9 cellular contexts compared by ENCODE assay signal in the genomic region with DNA sequence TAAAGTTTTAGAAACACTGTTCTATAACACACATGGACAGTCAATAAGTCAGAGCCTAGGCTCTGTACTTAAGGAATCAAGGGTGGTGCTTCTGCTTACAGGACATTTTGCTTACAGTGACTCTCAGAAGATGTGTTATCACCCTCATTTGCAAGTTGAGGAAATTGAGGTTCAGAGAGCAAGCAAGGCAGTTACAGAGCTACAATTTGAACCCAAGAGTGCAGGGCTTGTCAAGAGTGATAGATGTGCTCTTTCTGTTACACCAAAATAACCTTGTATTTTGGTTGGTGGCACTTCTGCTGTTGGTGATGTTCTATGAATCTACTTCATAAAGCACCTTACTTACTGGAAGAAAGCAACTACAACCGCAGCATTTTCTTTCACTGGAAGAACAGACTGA.
DNase-seq lines count a peak whose midpoint lies in the region; ATAC-seq, FAIRE-seq and TF ChIP-seq lines count a peak whose summit lies in the region.
"Had no signal": no experiment of that assay in that cellular context is flagged by ENCODE, and none has a peak within 500 bp of the region (broad histone marks: within the 10 kb centered on the region; RNA-seq: fewer than 3 reads in every experiment).

No MANE protein-coding gene starts in this region.

- ATAC-seq in PC-3 (no peak), HG02759 (IDR thresholded peaks at IDR 0.05; ENCODE audit: unreplicated experiment) (no peak)

- CTCF ChIA-PET in PC-3 (lab: Charles Lee), result no interaction called here

- TF ChIP-seq POLR2A in GM12892 (IDR thresholded peaks at IDR 0.05; ENCODE audit: low read depth, low read length), result no peak

- intact Hi-C loops in PC-3 (cut with micrococcal nuclease), result loop anchor here (1.0 kb wide), 2 partner anchors 53 to 84 kb away; no protein-coding TSS in a partner anchor

- H3K4me2 ChIP-seq in PC-3 (ENCODE audit: low read length) (peak overlapping the region; percentile 68), smooth muscle cell (peak overlapping the region; percentile 36)

- H3K9ac ChIP-seq in PC-3 (ENCODE audit: low read length) (peak overlapping the region; percentile 50), duodenal mucosa (ENCODE audit: low read depth in 1 of 2, low read length in 2 of 2) (no peak overlapping the region), smooth muscle cell (ENCODE audit: low read depth) (peak overlapping the region; percentile 32)

- peaks cover 14% of the 10 kb centered on the region for H3K36me3 Mint-ChIP-seq in progenitor cell of endocrine pancreas (ENCODE audit: insufficient read depth)

- no peak overlapping the region for H3K27ac Mint-ChIP-seq in progenitor cell of endocrine pancreas

- H4K20me1 ChIP-seq in PC-3 (ENCODE audit: low read length) (no peaks in the 10 kb centered on the region), smooth muscle cell (ENCODE audit: low read depth) (no peaks in the 10 kb centered on the region)

- no peaks in the 10 kb centered on the region; the same call in 1 of the 2 replicates for H3K79me2 ChIP-seq in PC-3 (ENCODE audit: low read length)
- no peaks in the 10 kb centered on the region for H3K79me2 ChIP-seq in smooth muscle cell (ENCODE audit: low read depth)

- peaks cover 22% of the 10 kb centered on the region for H3K4me1 Mint-ChIP-seq in progenitor cell of endocrine pancreas (ENCODE audit: low read depth)

- H3K9me3 Mint-ChIP-seq in progenitor cell of endocrine pancreas (ENCODE audit: low read depth), result no peaks in the 10 kb centered on the region

- H3K4me3 ChIP-seq in PC-3 (ENCODE audit: low read length) (no peak overlapping the region), duodenal mucosa (ENCODE audit: low read depth in 1 of 2, low read length in 2 of 2) (no peak overlapping the region), smooth muscle cell (no peak overlapping the region)

- no peak overlapping the region for H3K4me3 Mint-ChIP-seq in progenitor cell of endocrine pancreas (ENCODE audit: low read depth)

- H3K9me2 ChIP-seq in PC-3 (replicated peaks; ENCODE audit: low read length), result no peaks in the 10 kb centered on the region

- H3K9me3 ChIP-seq in PC-3 (ENCODE audit: low read length), result no peaks in the 10 kb centered on the region
- H3K9me3 ChIP-seq in duodenal mucosa (ENCODE audit: control insufficient read depth in 1 of 2, low read length in 2 of 2), result no peaks in the 10 kb centered on the region
- H3K9me3 ChIP-seq in smooth muscle cell (replicated peaks; ENCODE audit: low read depth), result no peaks in the 10 kb centered on the region

- TF ChIP-seq CTCF in PC-3 (conservative IDR thresholded peaks at IDR 0.05; ENCODE audit: low read depth, low read length) (no peak), smooth muscle cell (IDR thresholded peaks at IDR 0.05; ENCODE audit: borderline replicate concordance, insufficient read depth, poor library complexity, severe bottlenecking) (no peak), GM10266 (IDR thresholded peaks at IDR 0.05; ENCODE audit: control insufficient read depth, insufficient read depth, low read depth, missing control alignments) (no peak), progenitor cell of endocrine pancreas (IDR thresholded peaks at IDR 0.05; ENCODE audit: unreplicated experiment) (no peak)

- no peak overlapping the region for H2AFZ ChIP-seq in PC-3 (ENCODE audit: low read length)
- H2AFZ ChIP-seq in smooth muscle cell (ENCODE audit: low read depth), result no peak overlapping the region

- H3F3A ChIP-seq in PC-3 (ENCODE audit: low read length, unreplicated experiment) (peaks cover 5% of the 10 kb centered on the region), smooth muscle cell (ENCODE audit: low read depth) (peaks cover 12% of the 10 kb centered on the region)

- H3K27ac ChIP-seq in PC-3 (ENCODE audit: low read length) (peak overlapping the region; percentile 93), duodenal mucosa (ENCODE audit: low read depth, low read length) (peak overlapping the region; percentile 65), smooth muscle cell (ENCODE audit: low read depth) (peak overlapping the region; percentile 88)

- peaks cover 16% of the 10 kb centered on the region for H3K27me3 Mint-ChIP-seq in progenitor cell of endocrine pancreas

- BruUV-seq in PC-3 (replicated peaks; lab: Mats Ljungman, UMichigan), result no TSS peak

- POLR2A ChIA-PET in PC-3 (lab: Charles Lee; ENCODE audit: unreplicated experiment), result no interaction called here

- peak; percentile 85 for FAIRE-seq in GM12892 (lab: Jason Lieb, UNC)

- no peaks in the 10 kb centered on the region for H3K36me3 ChIP-seq in PC-3 (ENCODE audit: low read depth, low read length)
- no peaks in the 10 kb centered on the region for H3K36me3 ChIP-seq in duodenal mucosa (ENCODE audit: control insufficient read depth in 1 of 2, insufficient read depth in 2 of 2, low read length in 2 of 2)
- H3K36me3 ChIP-seq in smooth muscle cell (ENCODE audit: low read depth), result no peaks in the 10 kb centered on the region

- H3K27me3 ChIP-seq in PC-3 (ENCODE audit: low read length), result no peaks in the 10 kb centered on the region
- H3K27me3 ChIP-seq in duodenal mucosa (ENCODE audit: control insufficient read depth in 1 of 2, insufficient read depth in 2 of 2, low read length in 2 of 2), result no peaks in the 10 kb centered on the region
- no peaks in the 10 kb centered on the region for H3K27me3 ChIP-seq in smooth muscle cell (ENCODE audit: low read depth)

- H3K4me1 ChIP-seq in PC-3 (ENCODE audit: insufficient read depth, low read length) (peaks cover 64% of the 10 kb centered on the region), duodenal mucosa (ENCODE audit: control insufficient read depth in 1 of 2, insufficient read depth in 2 of 2, low read length in 2 of 2) (peaks cover 38 to 39% of the 10 kb centered on the region in 2 donors), smooth muscle cell (ENCODE audit: low read depth) (peaks cover 7% of the 10 kb centered on the region)

- DNase-seq in GM12892 (ENCODE audit: insufficient read length), result no peak
- no peak for DNase-seq in PC-3
- no peak for DNase-seq in smooth muscle cell (lab: John Stamatoyannopoulos, UW; ENCODE audit: unreplicated experiment)
- no peak for DNase-seq in GM10266 (ENCODE audit: extremely low spot score)
- no peak for DNase-seq in NCI-H2196 (lab: John Stamatoyannopoulos, UW; ENCODE audit: unreplicated experiment)
- DNase-seq in progenitor cell of endocrine pancreas (ENCODE audit: low spot score, unreplicated experiment), result no peak
- DNase-seq: NCI-H774 had no signal

- WGBS in smooth muscle cell (ENCODE audit: low lambda C conversion rate), result 81% methylated on average over 1 of the region's 1 CpG

Comparison
In these comparisons a context has a peak if more than half of its experiments do, and no peak if none do; other contexts are left out.
1. H3K9ac ChIP-seq: peak in PC-3 (single experiment) and smooth muscle cell (single experiment); none in duodenal mucosa (0 of 2).
2. Peak in every context shown above with its lines, with median percentiles within 50 percentile points of each other: H3K27ac ChIP-seq.